In genomic region chr19:19170053-19170945, GRCh38 we compare ENCODE assay signal across 8 cellular contexts. TPM values are rescaled to one million over a fixed set of nuclear protein-coding genes. Genes with fewer than 3 reads are reported as not detected.
DNase-seq lines count a peak whose midpoint lies in the region; ATAC-seq, FAIRE-seq and TF ChIP-seq lines count a peak whose summit lies in the region.

Gene MEF2B, minus strand, starts transcription at chr19:19170263. Its CDS starts 19,528 bp downstream, at chr19:19150735.

- H3K4me3 ChIP-seq in GM12878 (peak within 1 kb of the TSS; percentile 89), iPS-18a (ENCODE audit: low read length) (peak within 1 kb of the TSS; percentile 43)

- peaks cover 10% of the 10 kb centered on the region for H3K79me2 ChIP-seq in GM12878 (ENCODE audit: control insufficient read depth, insufficient read depth, low read length)

- no peak for FAIRE-seq in GM12878 (lab: Jason Lieb, UNC)

- POLR2A ChIA-PET in GM12878 (lab: Charles Lee): interaction anchor here (0.6 to 4.0 kb wide), 9 partner anchors 12 to 168 kb away, joined by 3 to 74 read pairs (median 4); partner anchors contain the start of gene SLC25A42

- H4K20me1 ChIP-seq in GM12878 (ENCODE audit: control insufficient read depth, insufficient read depth): no peaks in the 10 kb centered on the region

- peak within 1 kb of the TSS; percentile 43; the same call in 1 of the 2 replicates for H3K9ac ChIP-seq in GM12878 (ENCODE audit: control insufficient read depth, insufficient read depth, low read length)
- H3K9ac ChIP-seq in iPS-18a (ENCODE audit: low read length): no peak within 1 kb of the TSS

- no peak for TF ChIP-seq CTCF in GM12878 (IDR thresholded peaks at IDR 0.05 in 2 of 3, conservative IDR thresholded peaks at IDR 0.05 in 1 of 3; ENCODE audit: control insufficient read depth in 2 of 3, extremely low read depth in 1 of 3, insufficient read depth in 1 of 3, low read depth in 3 of 3, low read length in 3 of 3)

- peak; percentile 82 for ATAC-seq in GM21737 (IDR thresholded peaks at IDR 0.05; ENCODE audit: unreplicated experiment)
- ATAC-seq in GM12878: peak; percentile 95

- H3K27me3 ChIP-seq in GM12878 (replicated peaks in 1 of 2; ENCODE audit: control insufficient read depth in 2 of 2, insufficient read depth in 2 of 2, low read length in 1 of 2) (no peaks in the 10 kb centered on the region), iPS-18a (ENCODE audit: control insufficient read depth, insufficient read depth, low read length) (peaks cover 38% of the 10 kb centered on the region)

- H3K27ac ChIP-seq in GM12878 (ENCODE audit: control insufficient read depth, insufficient read depth) (0 out of 2 replicates have a peak within 1 kb of the TSS, but pooled peaks have one; percentile 27), iPS-18a (ENCODE audit: low read length) (no peak within 1 kb of the TSS)

- no peak for TF ChIP-seq RAD21 in GM12878 (IDR thresholded peaks at IDR 0.05; ENCODE audit: insufficient read depth, low read depth, low read length)

- intact Hi-C loops in GM12878 (cut with micrococcal nuclease; ENCODE audit: unreplicated experiment): no loop called here

- peak within 1 kb of the TSS; percentile 94 for H3K4me2 ChIP-seq in GM12878 (ENCODE audit: control insufficient read depth, insufficient read depth)

- peak; percentile 93 for TF ChIP-seq POLR2A in GM12878 (IDR thresholded peaks at IDR 0.05; ENCODE audit: low read depth, low read length)

- CTCF ChIA-PET in GM12878 (lab: Yijun Ruan, JAX): interaction anchor here (0.7 to 6.6 kb wide), 8 partner anchors 13 to 229 kb away, joined by 3 to 86 read pairs (median 7); partner anchors contain the start of genes BORCS8 and RFXANK

- in situ Hi-C loops in GM12878 (cut with MboI) (no loop called here), KBM-7 (cut with MboI; ENCODE audit: low pct_unique_long_range_greater_than_20kb, low sequenced_read_pairs) (no loop called here)

- H3K4me1 ChIP-seq in GM12878 (ENCODE audit: control insufficient read depth, insufficient read depth, low read length): peaks cover 30% of the 10 kb centered on the region
- H3K4me1 ChIP-seq in iPS-18a (ENCODE audit: control insufficient read depth, low read depth, low read length): no peaks in the 10 kb centered on the region

- SMC1A ChIA-PET in GM12878 (lab: Charles Lee; ENCODE audit: uncharacterized antibody, unreplicated experiment): interaction anchor here (0.7 to 4.8 kb wide), 9 partner anchors 9 to 207 kb away, joined by 3 to 83 read pairs (median 6); no protein-coding TSS in a partner anchor

- peak within 1 kb of the TSS; percentile 42; the same call in 1 of the 2 replicates for H2AFZ ChIP-seq in GM12878 (ENCODE audit: control insufficient read depth, low read depth, low read length)

- no TSS peak for BruUV-seq in GM12878 (replicated peaks; lab: Mats Ljungman, UMichigan)

- no peak for TF ChIP-seq EP300 in GM12878 (IDR thresholded peaks at IDR 0.05; ENCODE audit: borderline replicate concordance in 1 of 2, control insufficient read depth in 1 of 2, low read depth in 2 of 2, low read length in 2 of 2)

- H3K9me3 ChIP-seq in GM12878 (replicated peaks; ENCODE audit: control insufficient read depth, insufficient read depth, low read length): no peaks in the 10 kb centered on the region
- H3K9me3 ChIP-seq in iPS-18a (ENCODE audit: control insufficient read depth, low read depth, low read length): no peaks in the 10 kb centered on the region

- no peaks in the 10 kb centered on the region for H3K36me3 ChIP-seq in GM12878 (ENCODE audit: control insufficient read depth in 2 of 2, insufficient read depth in 2 of 2, low read length in 1 of 2)
- no peaks in the 10 kb centered on the region for H3K36me3 ChIP-seq in iPS-18a (ENCODE audit: control insufficient read depth, low read depth, low read length)

- WGBS in GM12878 (ENCODE audit: insufficient coverage, insufficient replicate concordance, low lambda C conversion rate, missing lambda C conversion rate): 5% methylated on average over 47 of the region's 57 CpGs

- DNase-seq in EL (peak; percentile 48), NAMALWA (ENCODE audit: low spot score) (peak; percentile 95), T-helper 9 cell (peak; percentile 69), GM12878 (ENCODE audit: low read depth, low spot score) (no peak), KBM-7 (no peak)
- DNase-seq in stimulated activated CD4-positive, alpha-beta T cell treated with anti-CD3 and anti-CD28 coated beads, Interleukin-12 subunit alpha, Interleukin-12 subunit beta, amount 100 ng/mL, for 24 hours (ENCODE audit: low read depth in 2 of 2): peak; percentile 61 to 82

- RAD21 ChIA-PET in GM12878 (lab: Charles Lee; ENCODE audit: unreplicated experiment): interaction anchor here (14.0 kb wide), 1 partner anchor 16 kb away, joined by 394 read pairs; no protein-coding TSS in a partner anchor

TF ChIP-seq in GM12878, 131 proteins besides CTCF, POLR2A, EP300 and RAD21 (continues in another document):
- no peak for TF ChIP-seq PML (IDR thresholded peaks at IDR 0.05; ENCODE audit: low read length)
- TF ChIP-seq, protein P1, sequence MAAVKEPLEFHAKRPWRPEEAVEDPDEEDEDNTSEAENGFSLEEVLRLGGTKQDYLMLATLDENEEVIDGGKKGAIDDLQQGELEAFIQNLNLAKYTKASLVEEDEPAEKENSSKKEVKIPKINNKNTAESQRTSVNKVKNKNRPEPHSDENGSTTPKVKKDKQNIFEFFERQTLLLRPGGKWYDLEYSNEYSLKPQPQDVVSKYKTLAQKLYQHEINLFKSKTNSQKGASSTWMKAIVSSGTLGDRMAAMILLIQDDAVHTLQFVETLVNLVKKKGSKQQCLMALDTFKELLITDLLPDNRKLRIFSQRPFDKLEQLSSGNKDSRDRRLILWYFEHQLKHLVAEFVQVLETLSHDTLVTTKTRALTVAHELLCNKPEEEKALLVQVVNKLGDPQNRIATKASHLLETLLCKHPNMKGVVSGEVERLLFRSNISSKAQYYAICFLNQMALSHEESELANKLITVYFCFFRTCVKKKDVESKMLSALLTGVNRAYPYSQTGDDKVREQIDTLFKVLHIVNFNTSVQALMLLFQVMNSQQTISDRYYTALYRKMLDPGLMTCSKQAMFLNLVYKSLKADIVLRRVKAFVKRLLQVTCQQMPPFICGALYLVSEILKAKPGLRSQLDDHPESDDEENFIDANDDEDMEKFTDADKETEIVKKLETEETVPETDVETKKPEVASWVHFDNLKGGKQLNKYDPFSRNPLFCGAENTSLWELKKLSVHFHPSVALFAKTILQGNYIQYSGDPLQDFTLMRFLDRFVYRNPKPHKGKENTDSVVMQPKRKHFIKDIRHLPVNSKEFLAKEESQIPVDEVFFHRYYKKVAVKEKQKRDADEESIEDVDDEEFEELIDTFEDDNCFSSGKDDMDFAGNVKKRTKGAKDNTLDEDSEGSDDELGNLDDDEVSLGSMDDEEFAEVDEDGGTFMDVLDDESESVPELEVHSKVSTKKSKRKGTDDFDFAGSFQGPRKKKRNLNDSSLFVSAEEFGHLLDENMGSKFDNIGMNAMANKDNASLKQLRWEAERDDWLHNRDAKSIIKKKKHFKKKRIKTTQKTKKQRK (IDR thresholded peaks at IDR 0.05; ENCODE audit: low read depth, low read length): no peak
- TF ChIP-seq SPI1 (IDR thresholded peaks at IDR 0.05; ENCODE audit: borderline replicate concordance, insufficient read depth, low read depth, low read length): no peak
- peak; percentile 78; the same call in 1 of the 2 replicates for TF ChIP-seq TCF3 (IDR thresholded peaks at IDR 0.05; ENCODE audit: borderline replicate concordance, insufficient read depth, low read depth, low read length)
- TF ChIP-seq BRCA1 (IDR thresholded peaks at IDR 0.05; ENCODE audit: low read depth, low read length): no peak
- TF ChIP-seq KAT2A (conservative IDR thresholded peaks at IDR 0.05; ENCODE audit: control insufficient read depth, low read depth, low read length): no peak
- TF ChIP-seq RELA (IDR thresholded peaks at IDR 0.05; ENCODE audit: borderline replicate concordance, partially characterized antibody): no peak
- TF ChIP-seq HCFC1 (IDR thresholded peaks at IDR 0.05; ENCODE audit: low read length): no peak
- no peak for TF ChIP-seq ZZZ3 (IDR thresholded peaks at IDR 0.05; ENCODE audit: control insufficient read depth, insufficient read length, low read depth)
- 0 out of 4 replicates have a peak, but pooled peaks of 1 of the 2 experiments have one; percentile 3 for TF ChIP-seq SRF (IDR thresholded peaks at IDR 0.05; ENCODE audit: low read depth in 2 of 2, low read length in 2 of 2)
- TF ChIP-seq YBX1 (IDR thresholded peaks at IDR 0.05): no peak
- TF ChIP-seq LARP7 (IDR thresholded peaks at IDR 0.05): peak; percentile 25; the same call in 1 of the 2 replicates
- peak; percentile 31; the same call in 1 of the 2 replicates for TF ChIP-seq NBN (IDR thresholded peaks at IDR 0.05)
- TF ChIP-seq ZSCAN29 (IDR thresholded peaks at IDR 0.05): no peak
- TF ChIP-seq HDAC6 (IDR thresholded peaks at IDR 0.05; ENCODE audit: unreplicated experiment): no peak
- TF ChIP-seq CBFB (IDR thresholded peaks at IDR 0.05; ENCODE audit: low read depth): no peak
- TF ChIP-seq WRNIP1 (IDR thresholded peaks at IDR 0.05; ENCODE audit: borderline replicate concordance, low read depth, low read length): no peak
- TF ChIP-seq NRF1 (conservative IDR thresholded peaks at IDR 0.05; ENCODE audit: low read depth, low read length): no peak

RNA-seq across cellular contexts. Expression of gene MEF2B, which starts in this region (rescaled TPM):
- 4.9 and 5.2 TPM in 2 replicates for total RNA-seq in GM12878 (2013; cell fraction: nucleolus; rRNA removed)
- 13.6 and 17.9 TPM in 2 replicates for total RNA-seq in GM12878 (2014; rRNA removed)
- total RNA-seq in GM12878 (2014; rRNA removed; fragmentation: Illumina TruSeq; extraction: Trizol): 6.4 and 7.6 TPM in 2 replicates
- total RNA-seq in GM12878 (2021): 33.0 and 36.6 TPM in 2 replicates
- 13.7 TPM for polyA plus RNA-seq in GM12878 (2011; ENCODE audit: low read depth)
- polyA plus RNA-seq in GM12878 (2011; rRNA removed): 0.69 and 1.8 TPM in 2 replicates
- 4.8 and 5.5 TPM in 2 replicates for polyA plus RNA-seq in GM12878 (2011; cell fraction: cytosol; rRNA removed)
- polyA plus RNA-seq in GM12878 (2011; cell fraction: nucleus; rRNA removed): 8.7 and 9.5 TPM in 2 replicates
- 42.4 and 45.0 TPM in 2 replicates for polyA plus RNA-seq in GM12878 (2012)
- 4.2 and 10.0 TPM in 2 replicates for polyA plus RNA-seq in GM12878 (2014; fragmentation: Illumina TruSeq; extraction: Trizol)
- under 1 TPM; 0.09 to 0.21 TPM for polyA plus RNA-seq in GM12878 (2014; fragmentation: Nextera tagmentation; extraction: Ambion mirVana)
- polyA plus RNA-seq in GM12878 (2014; rRNA removed): 22.7 and 33.8 TPM in 2 replicates
- 10 to 100 TPM in 1 of 2 experiments, 1 to 10 TPM in 1; 7.8 to 11.3 TPM for polyA plus RNA-seq in GM12878 (2016; fragmentation: Nextera tagmentation; extraction: Ambion mirVana)
- polyA minus RNA-seq in GM12878 (2011; rRNA and poly(A)+ RNA removed): 0.59 and 3.2 TPM in 2 replicates
- 1.7 and 2.5 TPM in 2 replicates for polyA minus RNA-seq in GM12878 (2011; cell fraction: cytosol; rRNA and poly(A)+ RNA removed)
- polyA minus RNA-seq in GM12878 (2011; cell fraction: nucleus; rRNA and poly(A)+ RNA removed): 2.1 and 3.3 TPM in 2 replicates

Comparison
In these comparisons a context has a peak if more than half of its experiments do, and no peak if none do; other contexts are left out.
1. DNase-seq: peak in EL (single experiment), NAMALWA (single experiment), T-helper 9 cell (single experiment) and stimulated activated CD4-positive, alpha-beta T cell treated with anti-CD3 and anti-CD28 coated beads, Interleukin-12 subunit alpha, Interleukin-12 subunit beta, amount 100 ng/mL, for 24 hours (2 of 2); none in GM12878 (single experiment) and KBM-7 (single experiment).